Comparison of ENCODE assay signal across 20 cellular contexts in the genomic region with DNA sequence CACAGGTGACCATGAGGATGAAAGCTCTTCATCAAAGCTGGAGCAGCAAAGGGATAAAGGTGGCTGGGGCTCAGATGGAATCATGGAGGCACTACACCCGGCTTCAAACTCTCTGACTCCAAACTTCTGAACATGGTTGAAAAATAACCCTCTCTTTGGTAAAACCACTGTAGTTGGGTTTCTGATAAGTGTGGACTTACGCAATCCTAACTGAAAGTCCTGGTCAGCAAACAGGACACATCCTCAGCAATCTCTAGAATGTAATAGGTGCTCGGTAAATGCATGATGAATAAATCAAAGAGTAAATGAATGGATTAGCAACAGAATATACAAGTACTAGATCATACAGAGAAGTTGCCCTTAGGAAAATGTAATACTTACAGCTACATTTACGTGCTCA.
DNase-seq lines count a peak whose midpoint lies in the region; ATAC-seq, FAIRE-seq and TF ChIP-seq lines count a peak whose summit lies in the region.
"Had no signal": no experiment of that assay in that cellular context is flagged by ENCODE, and none has a peak within 500 bp of the region (broad histone marks: within the 10 kb centered on the region; RNA-seq: fewer than 3 reads in every experiment).

No MANE protein-coding gene starts in this region.

- CTCF ChIA-PET in HepG2 (lab: Yijun Ruan, JAX; ENCODE audit: low intra/inter-chr PET ratio, low total read pairs) = no interaction called here

- no peak for FAIRE-seq in HepG2 (lab: Jason Lieb, UNC)
- FAIRE-seq: HTR-8/SVneo had no signal

- no peak overlapping the region for H3K4me3 ChIP-seq in NB4 (ENCODE audit: low read depth, low read length)
- no peak overlapping the region for H3K4me3 ChIP-seq in choroid plexus epithelial cell (ENCODE audit: low read depth, low read length)
- H3K4me3 ChIP-seq in HepG2 (replicated peaks in 1 of 3; ENCODE audit: insufficient read depth in 1 of 3, low read depth in 2 of 3, low read length in 3 of 3) = no peak overlapping the region
- H3K4me3 ChIP-seq in psoas muscle = no peak overlapping the region

- no peak overlapping the region for H3K9ac ChIP-seq in HepG2 (ENCODE audit: insufficient read depth, low read depth, low read length)
- H3K9ac ChIP-seq: SK-N-SH had no signal

- H3K4me1 ChIP-seq in HepG2 (ENCODE audit: insufficient read depth, low read length) (no peaks in the 10 kb centered on the region), psoas muscle (peaks cover 22% of the 10 kb centered on the region)

- WGBS in HepG2 (ENCODE audit: low lambda C conversion rate) = 7% methylated on average over 4 of the region's 4 CpGs
- 88 to 97% (median 95%) methylated on average over 4 of the region's 4 CpGs for WGBS in psoas muscle, 3 donors

- TF ChIP-seq EP300 in HepG2 (IDR thresholded peaks at IDR 0.05; ENCODE audit: low read depth in 2 of 2, low read length in 2 of 2) (no peak), HepG2 (CRISPR knock-in tag; IDR thresholded peaks at IDR 0.05; ENCODE audit: borderline replicate concordance) (no peak)

- H3K36me3 ChIP-seq in HepG2 (replicated peaks in 1 of 2; ENCODE audit: control insufficient read depth in 1 of 2, insufficient read depth in 2 of 2, low read length in 2 of 2) (no peaks in the 10 kb centered on the region), psoas muscle (ENCODE audit: insufficient read depth in 1 of 2, low read depth in 1 of 2) (no peaks in the 10 kb centered on the region)

- ATAC-seq in HepG2 (no peak), psoas muscle (no peak), GM18907 (IDR thresholded peaks at IDR 0.05; ENCODE audit: unreplicated experiment) (no peak)
- ATAC-seq: T-cell had no signal

- in situ Hi-C loops in HepG2 (cut with HindIII; ENCODE audit: extremely low pct_ligation_motif_present, low pct_unique_long_range_greater_than_20kb) = no loop called here

- intact Hi-C loops in HepG2 (cut with micrococcal nuclease; ENCODE audit: unreplicated experiment) (no loop called here), psoas muscle (cut with DNase I) (loop anchor here in 1 of 2 donors (5.0 kb wide), 1 partner anchor 201 kb away; no protein-coding TSS in a partner anchor)

- H3K27ac ChIP-seq in HepG2 (ENCODE audit: extremely low read length, insufficient read depth, low read length) = no peak overlapping the region
- no peak overlapping the region for H3K27ac ChIP-seq in psoas muscle

- no peak overlapping the region for H2AFZ ChIP-seq in HepG2 (ENCODE audit: low read length)

- DNase-seq in NB4 (ENCODE audit: low read depth) = peak; percentile 10
- peak; percentile 42 for DNase-seq in choroid plexus epithelial cell (ENCODE audit: low read depth)
- DNase-seq in HepG2 (ENCODE audit: low spot score) = no peak
- DNase-seq in renal cortical epithelial cell (ENCODE audit: low read depth) = peak; percentile 32
- no peak for DNase-seq in psoas muscle
- DNase-seq in SHP77 treated with DMSO at 0.1 percent for 48 hours (lab: John Stamatoyannopoulos, UW) = no peak
- no peak for DNase-seq in SW480 (ENCODE audit: low spot score)
- DNase-seq: HCEC 1CT; KBM-7; NCI-H1048; NCI-H146; NCI-H2029 treated with DMSO at 0.1 percent for 48 hours; NCI-H2171 treated with DMSO at 0.1 percent for 48 hours; NCI-H446 treated with DMSO at 0.1 percent for 48 hours; NK-92 treated with Interleukin-12 subunit alpha and Interleukin-12 subunit beta, amount 100 ng/mL, for 24 hours; SHP77; SK-N-SH; T-cell had no signal

- TF ChIP-seq RAD21 in HepG2 (CRISPR knock-in tag; IDR thresholded peaks at IDR 0.05) = no peak

- H3K4me2 ChIP-seq in HepG2 (ENCODE audit: low read depth, low read length) = no peak overlapping the region
- H3K4me2 ChIP-seq: SK-N-SH had no signal

- POLR2A ChIA-PET in HepG2 (lab: Yijun Ruan, JAX) = no interaction called here

- no peak for TF ChIP-seq CTCF in NB4 (IDR thresholded peaks at IDR 0.05; ENCODE audit: low read depth, low read length)
- no peak for TF ChIP-seq CTCF in choroid plexus epithelial cell (conservative IDR thresholded peaks at IDR 0.05; ENCODE audit: low read depth, low read length)
- TF ChIP-seq CTCF in HepG2 (CRISPR knock-in tag; IDR thresholded peaks at IDR 0.05) = no peak
- TF ChIP-seq CTCF in psoas muscle (IDR thresholded peaks at IDR 0.05) = no peak

- H3K9me3 ChIP-seq in HepG2 (ENCODE audit: low read length) (no peaks in the 10 kb centered on the region), psoas muscle (no peaks in the 10 kb centered on the region)
- H3K9me3 ChIP-seq: SK-N-SH had no signal

- no peak for TF ChIP-seq POLR2A in NB4 (IDR thresholded peaks at IDR 0.05; ENCODE audit: extremely low read depth, insufficient read length)
- TF ChIP-seq POLR2A in HepG2 (IDR thresholded peaks at IDR 0.05; ENCODE audit: insufficient read depth in 1 of 2, low read depth in 2 of 2, low read length in 2 of 2) = no peak

- BruUV-seq in HepG2 (replicated peaks; lab: Mats Ljungman, UMichigan) = no TSS peak

- no peaks in the 10 kb centered on the region for H3K27me3 ChIP-seq in HepG2 (ENCODE audit: control insufficient read depth in 1 of 2, insufficient read depth in 2 of 2, low read length in 2 of 2)
- no peaks in the 10 kb centered on the region for H3K27me3 ChIP-seq in psoas muscle (ENCODE audit: insufficient read depth in 3 of 3, low read length in 2 of 3)

- no peaks in the 10 kb centered on the region for H3K79me2 ChIP-seq in HepG2 (ENCODE audit: insufficient read depth, low read length)

- H4K20me1 ChIP-seq in HepG2 (ENCODE audit: insufficient read depth, low read length) = no peaks in the 10 kb centered on the region

TF ChIP-seq in HepG2, 621 proteins besides CTCF, POLR2A, EP300 and RAD21 (continues in another document):
- TF ChIP-seq PRMT3 (CRISPR knock-in tag; IDR thresholded peaks at IDR 0.05; ENCODE audit: borderline replicate concordance, low read depth) = no peak
- TF ChIP-seq CEBPG (CRISPR knock-in tag; IDR thresholded peaks at IDR 0.05) = peak; percentile 69; the same call in 1 of the 2 replicates
- peak; percentile 86 for TF ChIP-seq CEBPB (IDR thresholded peaks at IDR 0.05; ENCODE audit: borderline replicate concordance, low read depth, low read length)
- TF ChIP-seq, protein P1, sequence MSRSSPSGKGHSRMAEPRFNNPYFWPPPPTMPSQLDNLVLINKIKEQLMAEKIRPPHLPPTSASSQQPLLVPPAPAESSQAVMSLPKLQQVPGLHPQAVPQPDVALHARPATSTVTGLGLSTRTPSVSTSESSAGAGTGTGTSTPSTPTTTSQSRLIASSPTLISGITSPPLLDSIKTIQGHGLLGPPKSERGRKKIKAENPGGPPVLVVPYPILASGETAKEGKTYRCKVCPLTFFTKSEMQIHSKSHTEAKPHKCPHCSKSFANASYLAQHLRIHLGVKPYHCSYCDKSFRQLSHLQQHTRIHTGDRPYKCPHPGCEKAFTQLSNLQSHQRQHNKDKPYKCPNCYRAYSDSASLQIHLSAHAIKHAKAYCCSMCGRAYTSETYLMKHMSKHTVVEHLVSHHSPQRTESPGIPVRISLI (CRISPR knock-in tag; IDR thresholded peaks at IDR 0.05; ENCODE audit: borderline replicate concordance) = no peak
- TF ChIP-seq, protein P2, sequence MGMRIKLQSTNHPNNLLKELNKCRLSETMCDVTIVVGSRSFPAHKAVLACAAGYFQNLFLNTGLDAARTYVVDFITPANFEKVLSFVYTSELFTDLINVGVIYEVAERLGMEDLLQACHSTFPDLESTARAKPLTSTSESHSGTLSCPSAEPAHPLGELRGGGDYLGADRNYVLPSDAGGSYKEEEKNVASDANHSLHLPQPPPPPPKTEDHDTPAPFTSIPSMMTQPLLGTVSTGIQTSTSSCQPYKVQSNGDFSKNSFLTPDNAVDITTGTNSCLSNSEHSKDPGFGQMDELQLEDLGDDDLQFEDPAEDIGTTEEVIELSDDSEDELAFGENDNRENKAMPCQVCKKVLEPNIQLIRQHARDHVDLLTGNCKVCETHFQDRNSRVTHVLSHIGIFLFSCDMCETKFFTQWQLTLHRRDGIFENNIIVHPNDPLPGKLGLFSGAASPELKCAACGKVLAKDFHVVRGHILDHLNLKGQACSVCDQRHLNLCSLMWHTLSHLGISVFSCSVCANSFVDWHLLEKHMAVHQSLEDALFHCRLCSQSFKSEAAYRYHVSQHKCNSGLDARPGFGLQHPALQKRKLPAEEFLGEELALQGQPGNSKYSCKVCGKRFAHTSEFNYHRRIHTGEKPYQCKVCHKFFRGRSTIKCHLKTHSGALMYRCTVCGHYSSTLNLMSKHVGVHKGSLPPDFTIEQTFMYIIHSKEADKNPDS (CRISPR knock-in tag; IDR thresholded peaks at IDR 0.05) = no peak
- no peak for TF ChIP-seq RXRB (CRISPR knock-in tag; IDR thresholded peaks at IDR 0.05; ENCODE audit: borderline replicate concordance)
- no peak for TF ChIP-seq CBFB (CRISPR knock-in tag; IDR thresholded peaks at IDR 0.05)
- TF ChIP-seq, protein P3, sequence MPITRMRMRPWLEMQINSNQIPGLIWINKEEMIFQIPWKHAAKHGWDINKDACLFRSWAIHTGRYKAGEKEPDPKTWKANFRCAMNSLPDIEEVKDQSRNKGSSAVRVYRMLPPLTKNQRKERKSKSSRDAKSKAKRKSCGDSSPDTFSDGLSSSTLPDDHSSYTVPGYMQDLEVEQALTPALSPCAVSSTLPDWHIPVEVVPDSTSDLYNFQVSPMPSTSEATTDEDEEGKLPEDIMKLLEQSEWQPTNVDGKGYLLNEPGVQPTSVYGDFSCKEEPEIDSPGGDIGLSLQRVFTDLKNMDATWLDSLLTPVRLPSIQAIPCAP (CRISPR knock-in tag; IDR thresholded peaks at IDR 0.05; ENCODE audit: low read depth) = no peak

Comparison
In these comparisons a context has a peak if more than half of its experiments do, and no peak if none do; other contexts are left out.
1. DNase-seq: peak in NB4 (single experiment), choroid plexus epithelial cell (single experiment) and renal cortical epithelial cell (single experiment); none in HepG2 (single experiment), psoas muscle (0 of 2), SHP77 treated with DMSO at 0.1 percent for 48 hours (single experiment) and SW480 (single experiment).